32 cellular contexts compared by ENCODE assay signal in genomic region chr17:41326173-41327145, GRCh38. TPM values are rescaled to one million over a fixed set of nuclear protein-coding genes. Genes with fewer than 3 reads are reported as not detected.
A peak's percentile ranks its signal among the peaks of the same experiment; 100 is the strongest.
DNase-seq lines count a peak whose midpoint lies in the region; ATAC-seq and TF ChIP-seq lines count a peak whose summit lies in the region.
"Had no signal": no experiment of that assay in that cellular context is flagged by ENCODE, and none has a peak within 500 bp of the region (broad histone marks: within the 10 kb centered on the region; RNA-seq: fewer than 3 reads in every experiment).

No MANE protein-coding gene starts in this region.

- H3K36me3 Mint-ChIP-seq in Caco-2 (ENCODE audit: insufficient read depth, unreplicated experiment) (no peaks in the 10 kb centered on the region), immature natural killer cell (no peaks in the 10 kb centered on the region)
- H3K36me3 Mint-ChIP-seq: natural killer cell treated with Interleukin-12 subunit alpha and Interleukin-12 subunit beta and Interleukin-15 and Interleukin-18, amount 100 ng/mL, for 72 hours had no signal

- no peaks in the 10 kb centered on the region for H3K79me1 ChIP-seq in mesenchymal stem cell (replicated peaks; ENCODE audit: low read length, poor library complexity, severe bottlenecking)

- BruUV-seq in Caco-2 (replicated peaks; lab: Mats Ljungman, UMichigan) = no TSS peak

- H3K27ac Mint-ChIP-seq in Caco-2 (ENCODE audit: unreplicated experiment) (peak overlapping the region; percentile 50), immature natural killer cell (peak overlapping the region in 2 of 6 donors; percentile 4 to 22)
- H3K27ac Mint-ChIP-seq: activated T-helper 2 cell treated with anti-CD3 and anti-CD28 coated beads, Interferon-gamma antibody, Interleukin-2, Interleukin-4, amounts not matched to agents 10 μg/mL and 5 μg/mL and 100 μg/mL, durations not matched to agents 14 hours and 24 hours and 36 hours; natural killer cell treated with Interleukin-12 subunit alpha and Interleukin-12 subunit beta and Interleukin-15 and Interleukin-18, amount 100 ng/mL, for 72 hours; T-helper 1 cell treated with Interleukin-12 subunit alpha and Interleukin-12 subunit beta and Interleukin-4 antibody, amounts not matched to agents 30 μg/mL and 1 μg/mL, for 36 hours had no signal

- no peak for TF ChIP-seq CTCF in Caco-2 (IDR thresholded peaks at IDR 0.05; ENCODE audit: insufficient read depth in 1 of 2, low read depth in 1 of 2, low read length in 1 of 2, severe bottlenecking in 1 of 2, unreplicated experiment in 1 of 2)

- H3K27me3 ChIP-seq in Caco-2 (replicated peaks; ENCODE audit: control insufficient read depth, insufficient read depth, low read length) (no peaks in the 10 kb centered on the region), mesenchymal stem cell (ENCODE audit: control insufficient read depth in 1 of 2, insufficient read depth in 1 of 2, low read length in 2 of 2) (no peaks in the 10 kb centered on the region)

- DNase-seq in activated CD4-positive, alpha-beta T cell treated with anti-CD3 and anti-CD28 coated beads, Interleukin-2, amount 50 U/mL, for 1 hour = peak; percentile 30
- no peak for DNase-seq in activated CD4-positive, alpha-beta T cell treated with anti-CD3 and anti-CD28 coated beads, Interleukin-2, amount 50 U/mL, for 48 hours
- DNase-seq in Caco-2 (no peak), T-helper 9 cell (peak; percentile 42), mesenchymal stem cell (no peak), DMS79 (lab: John Stamatoyannopoulos, UW) (no peak), immature natural killer cell (no peak)
- DNase-seq: 8988T, DMS53, GDM1, KBM-7, midbrain, MM.1S, NCI-H1436, NCI-H2107, NCI-H446, NCI-H774, RPMI8226, tibial artery had no signal

- H3K23ac ChIP-seq in mesenchymal stem cell (ENCODE audit: low read length in 2 of 2) = no peak overlapping the region

- CTCF ChIA-PET in Caco-2 (lab: Charles Lee) = no interaction called here

- peak overlapping the region; percentile 33 for H2AK5ac ChIP-seq in mesenchymal stem cell (ENCODE audit: low read length, severe bottlenecking)

- no peak overlapping the region for H2BK120ac ChIP-seq in mesenchymal stem cell (ENCODE audit: low read depth, low read length)

- no peak for ATAC-seq in HG03469 (IDR thresholded peaks at IDR 0.05; ENCODE audit: unreplicated experiment)
- ATAC-seq: natural killer cell treated with Interleukin-12 subunit alpha and Interleukin-12 subunit beta and Interleukin-15 and Interleukin-18, amount 100 ng/mL, for 72 hours had no signal

- POLR2A ChIA-PET in Caco-2 (lab: Charles Lee) = no interaction called here

- H3K4me1 ChIP-seq in Caco-2 (peaks cover 4% of the 10 kb centered on the region; the same call in 1 of the 2 replicates), mesenchymal stem cell (ENCODE audit: control insufficient read depth, insufficient read depth, low read depth, low read length) (peaks cover 16% of the 10 kb centered on the region)
- H3K4me1 ChIP-seq: tibial artery had no signal

- no peak overlapping the region for H4K8ac ChIP-seq in mesenchymal stem cell (ENCODE audit: low read length)

- H3K18ac ChIP-seq in mesenchymal stem cell (ENCODE audit: low read depth in 1 of 2, low read length in 2 of 2) = no peak overlapping the region

- H3K4me2 ChIP-seq in mesenchymal stem cell (ENCODE audit: low read length, poor library complexity, severe bottlenecking) = no peak overlapping the region

- no peak overlapping the region for H3K4ac ChIP-seq in mesenchymal stem cell (ENCODE audit: low read depth in 1 of 2, low read length in 2 of 2)

- H2BK12ac ChIP-seq in mesenchymal stem cell (ENCODE audit: low read length in 2 of 2) = no peak overlapping the region

- H2BK5ac ChIP-seq in mesenchymal stem cell (ENCODE audit: low read depth, low read length, poor library complexity, severe bottlenecking) = no peak overlapping the region

- H3K9me3 ChIP-seq in Caco-2 = no peaks in the 10 kb centered on the region
- no peaks in the 10 kb centered on the region for H3K9me3 ChIP-seq in mesenchymal stem cell (ENCODE audit: control insufficient read depth, low read length)
- H3K9me3 ChIP-seq: tibial artery had no signal

- H3K36me3 ChIP-seq in Caco-2 (ENCODE audit: control insufficient read depth, insufficient read depth, low read length) (no peaks in the 10 kb centered on the region), mesenchymal stem cell (ENCODE audit: control insufficient read depth in 1 of 2, insufficient read depth in 2 of 2, low read depth in 1 of 2, low read length in 2 of 2) (no peaks in the 10 kb centered on the region)
- H3K36me3 ChIP-seq: tibial artery had no signal

- no peak overlapping the region for H2AFZ ChIP-seq in mesenchymal stem cell (ENCODE audit: low read depth, low read length)

- H3K9me3 Mint-ChIP-seq in Caco-2 (ENCODE audit: unreplicated experiment) = no peaks in the 10 kb centered on the region
- no peaks in the 10 kb centered on the region for H3K9me3 Mint-ChIP-seq in immature natural killer cell
- H3K9me3 Mint-ChIP-seq: activated T-helper 2 cell treated with anti-CD3 and anti-CD28 coated beads, Interferon-gamma antibody, Interleukin-2, Interleukin-4, amounts not matched to agents 10 μg/mL and 5 μg/mL and 100 μg/mL, durations not matched to agents 14 hours and 24 hours and 36 hours; natural killer cell treated with Interleukin-12 subunit alpha and Interleukin-12 subunit beta and Interleukin-15 and Interleukin-18, amount 100 ng/mL, for 72 hours; T-helper 1 cell treated with Interleukin-12 subunit alpha and Interleukin-12 subunit beta and Interleukin-4 antibody, amounts not matched to agents 30 μg/mL and 1 μg/mL, for 36 hours had no signal

- H3K27me3 Mint-ChIP-seq in Caco-2 (ENCODE audit: insufficient read depth, unreplicated experiment) (no peaks in the 10 kb centered on the region), immature natural killer cell (ENCODE audit: low read depth in 3 of 3) (no peaks in the 10 kb centered on the region)
- H3K27me3 Mint-ChIP-seq: natural killer cell treated with Interleukin-12 subunit alpha and Interleukin-12 subunit beta and Interleukin-15 and Interleukin-18, amount 100 ng/mL, for 72 hours had no signal

- H2BK15ac ChIP-seq in mesenchymal stem cell (ENCODE audit: low read depth, poor library complexity, severe bottlenecking) = no peak overlapping the region

- no peak overlapping the region for H4K91ac ChIP-seq in mesenchymal stem cell (ENCODE audit: low read length)

- H3K27ac ChIP-seq in mesenchymal stem cell (ENCODE audit: low read length, poor library complexity, severe bottlenecking) = no peak overlapping the region
- H3K27ac ChIP-seq: epithelial cell of prostate, tibial artery had no signal

- intact Hi-C loops in Caco-2 (cut with micrococcal nuclease; ENCODE audit: unreplicated experiment) = loop anchor here (10.0 kb wide), 2 partner anchors 168 to 262 kb away; partner anchors contain the start of genes KRTAP2-3 and KRTAP2-4

- H3K4me3 Mint-ChIP-seq in Caco-2 (ENCODE audit: unreplicated experiment) (no peak overlapping the region), immature natural killer cell (no peak overlapping the region)
- H3K4me3 Mint-ChIP-seq: natural killer cell treated with Interleukin-12 subunit alpha and Interleukin-12 subunit beta and Interleukin-15 and Interleukin-18, amount 100 ng/mL, for 72 hours; T-helper 1 cell treated with Interleukin-12 subunit alpha and Interleukin-12 subunit beta and Interleukin-4 antibody, amounts not matched to agents 30 μg/mL and 1 μg/mL, for 36 hours had no signal

- no peak overlapping the region for H3K9ac ChIP-seq in mesenchymal stem cell (ENCODE audit: low read length)

- no peak overlapping the region for H3K14ac ChIP-seq in mesenchymal stem cell (ENCODE audit: low read length in 2 of 2)

- no peak overlapping the region for H3K4me3 ChIP-seq in Caco-2 (ENCODE audit: low read depth, low read length)
- no peak overlapping the region for H3K4me3 ChIP-seq in mesenchymal stem cell (ENCODE audit: insufficient read depth in 1 of 2, low read depth in 1 of 2, low read length in 2 of 2)
- H3K4me3 ChIP-seq: skin epidermis, tibial artery had no signal

- H3K4me1 Mint-ChIP-seq in Caco-2 (ENCODE audit: low read depth, unreplicated experiment) (peaks cover 10% of the 10 kb centered on the region), immature natural killer cell (peaks cover 6 to 10% of the 10 kb centered on the region in 2 donors)

- WGBS in mesenchymal stem cell = 91% methylated on average over 18 of the region's 18 CpGs

RNA-seq across cellular contexts. Expression of gene KRTAP17-1, which starts 10.9 kb away (rescaled TPM):
- not detected in 2 replicates for total RNA-seq in Caco-2 (2022)
- not detected for polyA plus RNA-seq in mesenchymal stem cell (2013, experiment 1 of 2)
- polyA plus RNA-seq in mesenchymal stem cell (2013, experiment 2 of 2) = not detected
- not detected for polyA plus RNA-seq in immature natural killer cell
- total RNA-seq: activated T-helper 2 cell treated with anti-CD3 and anti-CD28 coated beads, Interferon-gamma antibody, Interleukin-2, Interleukin-4, amounts not matched to agents 10 μg/mL and 5 μg/mL and 100 μg/mL, durations not matched to agents 14 hours and 24 hours and 36 hours; cerebellum; HT1080; liver; natural killer cell treated with Interleukin-12 subunit alpha and Interleukin-12 subunit beta and Interleukin-15 and Interleukin-18, amount 100 ng/mL, for 72 hours; osteoblast; SK-MEL-5 had no signal
- polyA plus RNA-seq: adipose tissue, keratinocyte, liver had no signal

RNA-seq across cellular contexts. Expression of gene KRTAP16-1, which starts 17.4 kb away (rescaled TPM):
- total RNA-seq in Caco-2 (2022) = not detected in 2 replicates
- not detected for polyA plus RNA-seq in mesenchymal stem cell (2013, experiment 1 of 2)
- not detected for polyA plus RNA-seq in mesenchymal stem cell (2013, experiment 2 of 2)
- under 1 TPM in 2 of 3 donors, not detected in 1; 0.17 to 0.30 TPM for polyA plus RNA-seq in immature natural killer cell
- total RNA-seq: activated T-helper 2 cell treated with anti-CD3 and anti-CD28 coated beads, Interferon-gamma antibody, Interleukin-2, Interleukin-4, amounts not matched to agents 10 μg/mL and 5 μg/mL and 100 μg/mL, durations not matched to agents 14 hours and 24 hours and 36 hours; cerebellum; HT1080; liver; natural killer cell treated with Interleukin-12 subunit alpha and Interleukin-12 subunit beta and Interleukin-15 and Interleukin-18, amount 100 ng/mL, for 72 hours; osteoblast; SK-MEL-5 had no signal
- polyA plus RNA-seq: adipose tissue, keratinocyte, liver had no signal

RNA-seq across cellular contexts. Expression of gene KRTAP29-1, which starts 23.8 kb away (rescaled TPM):
- total RNA-seq in Caco-2 (2022) = not detected in 2 replicates
- not detected for polyA plus RNA-seq in mesenchymal stem cell (2013, experiment 1 of 2)
- polyA plus RNA-seq in mesenchymal stem cell (2013, experiment 2 of 2) = not detected
- polyA plus RNA-seq in immature natural killer cell = not detected
- total RNA-seq: activated T-helper 2 cell treated with anti-CD3 and anti-CD28 coated beads, Interferon-gamma antibody, Interleukin-2, Interleukin-4, amounts not matched to agents 10 μg/mL and 5 μg/mL and 100 μg/mL, durations not matched to agents 14 hours and 24 hours and 36 hours; cerebellum; HT1080; liver; natural killer cell treated with Interleukin-12 subunit alpha and Interleukin-12 subunit beta and Interleukin-15 and Interleukin-18, amount 100 ng/mL, for 72 hours; osteoblast; SK-MEL-5 had no signal
- polyA plus RNA-seq: adipose tissue, keratinocyte, liver had no signal

RNA-seq across cellular contexts. Expression of gene KRT33A, which starts 24.2 kb away (rescaled TPM):
- total RNA-seq in Caco-2 (2022) = not detected in 2 replicates
- polyA plus RNA-seq in mesenchymal stem cell (2013, experiment 1 of 2) = not detected
- polyA plus RNA-seq in mesenchymal stem cell (2013, experiment 2 of 2) = not detected
- polyA plus RNA-seq in immature natural killer cell = not detected
- total RNA-seq: activated T-helper 2 cell treated with anti-CD3 and anti-CD28 coated beads, Interferon-gamma antibody, Interleukin-2, Interleukin-4, amounts not matched to agents 10 μg/mL and 5 μg/mL and 100 μg/mL, durations not matched to agents 14 hours and 24 hours and 36 hours; cerebellum; HT1080; liver; natural killer cell treated with Interleukin-12 subunit alpha and Interleukin-12 subunit beta and Interleukin-15 and Interleukin-18, amount 100 ng/mL, for 72 hours; osteoblast; SK-MEL-5 had no signal
- polyA plus RNA-seq: adipose tissue, keratinocyte, liver had no signal

RNA-seq across cellular contexts. Expression of gene KRT33B, which starts 43.2 kb away (rescaled TPM):
- not detected in 2 replicates for total RNA-seq in Caco-2 (2022)
- polyA plus RNA-seq in mesenchymal stem cell (2013, experiment 1 of 2) = not detected
- polyA plus RNA-seq in mesenchymal stem cell (2013, experiment 2 of 2) = not detected
- not detected for polyA plus RNA-seq in immature natural killer cell
- total RNA-seq: activated T-helper 2 cell treated with anti-CD3 and anti-CD28 coated beads, Interferon-gamma antibody, Interleukin-2, Interleukin-4, amounts not matched to agents 10 μg/mL and 5 μg/mL and 100 μg/mL, durations not matched to agents 14 hours and 24 hours and 36 hours; cerebellum; HT1080; liver; natural killer cell treated with Interleukin-12 subunit alpha and Interleukin-12 subunit beta and Interleukin-15 and Interleukin-18, amount 100 ng/mL, for 72 hours; SK-MEL-5 had no signal
- polyA plus RNA-seq: adipose tissue, liver had no signal

Comparison
In these comparisons a context has a peak if more than half of its experiments do, and no peak if none do; other contexts are left out.
1. DNase-seq: peak in activated CD4-positive, alpha-beta T cell treated with anti-CD3 and anti-CD28 coated beads, Interleukin-2, amount 50 U/mL, for 1 hour (single experiment) and T-helper 9 cell (single experiment); none in activated CD4-positive, alpha-beta T cell treated with anti-CD3 and anti-CD28 coated beads, Interleukin-2, amount 50 U/mL, for 48 hours (0 of 2), Caco-2 (0 of 2), mesenchymal stem cell (single experiment), DMS79 (single experiment) and immature natural killer cell (0 of 3).